Comparison of ENCODE assay signal across 8 cellular contexts in the genomic region with DNA sequence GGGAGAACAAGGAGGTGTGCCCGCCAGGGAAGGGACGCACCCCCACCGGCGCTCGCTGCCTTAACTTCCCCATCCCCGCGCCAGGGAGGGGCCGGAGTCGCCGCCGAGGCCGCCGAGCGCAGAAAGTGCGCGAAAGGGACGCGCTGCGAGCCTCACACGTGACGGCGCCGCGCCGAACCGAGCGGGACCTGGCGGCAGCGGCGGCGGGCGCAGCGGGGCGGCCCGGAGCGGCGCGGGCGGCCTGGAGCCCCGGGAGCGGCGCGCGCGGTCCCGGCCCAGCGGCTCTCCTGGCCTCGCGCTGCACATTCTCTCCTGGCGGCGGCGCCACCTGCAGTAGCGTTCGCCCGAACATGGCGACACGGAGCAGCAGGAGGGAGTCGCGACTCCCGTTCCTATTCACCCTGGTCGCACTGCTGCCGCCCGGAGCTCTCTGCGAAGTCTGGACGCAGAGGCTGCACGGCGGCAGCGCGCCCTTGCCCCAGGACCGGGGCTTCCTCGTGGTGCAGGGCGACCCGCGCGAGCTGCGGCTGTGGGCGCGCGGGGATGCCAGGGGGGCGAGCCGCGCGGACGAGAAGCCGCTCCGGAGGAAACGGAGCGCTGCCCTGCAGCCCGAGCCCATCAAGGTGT. TPM values are rescaled to one million over a fixed set of nuclear protein-coding genes. Genes with fewer than 3 reads are reported as not detected.
DNase-seq lines count a peak whose midpoint lies in the region; ATAC-seq and TF ChIP-seq lines count a peak whose summit lies in the region.

A gene with protein sequence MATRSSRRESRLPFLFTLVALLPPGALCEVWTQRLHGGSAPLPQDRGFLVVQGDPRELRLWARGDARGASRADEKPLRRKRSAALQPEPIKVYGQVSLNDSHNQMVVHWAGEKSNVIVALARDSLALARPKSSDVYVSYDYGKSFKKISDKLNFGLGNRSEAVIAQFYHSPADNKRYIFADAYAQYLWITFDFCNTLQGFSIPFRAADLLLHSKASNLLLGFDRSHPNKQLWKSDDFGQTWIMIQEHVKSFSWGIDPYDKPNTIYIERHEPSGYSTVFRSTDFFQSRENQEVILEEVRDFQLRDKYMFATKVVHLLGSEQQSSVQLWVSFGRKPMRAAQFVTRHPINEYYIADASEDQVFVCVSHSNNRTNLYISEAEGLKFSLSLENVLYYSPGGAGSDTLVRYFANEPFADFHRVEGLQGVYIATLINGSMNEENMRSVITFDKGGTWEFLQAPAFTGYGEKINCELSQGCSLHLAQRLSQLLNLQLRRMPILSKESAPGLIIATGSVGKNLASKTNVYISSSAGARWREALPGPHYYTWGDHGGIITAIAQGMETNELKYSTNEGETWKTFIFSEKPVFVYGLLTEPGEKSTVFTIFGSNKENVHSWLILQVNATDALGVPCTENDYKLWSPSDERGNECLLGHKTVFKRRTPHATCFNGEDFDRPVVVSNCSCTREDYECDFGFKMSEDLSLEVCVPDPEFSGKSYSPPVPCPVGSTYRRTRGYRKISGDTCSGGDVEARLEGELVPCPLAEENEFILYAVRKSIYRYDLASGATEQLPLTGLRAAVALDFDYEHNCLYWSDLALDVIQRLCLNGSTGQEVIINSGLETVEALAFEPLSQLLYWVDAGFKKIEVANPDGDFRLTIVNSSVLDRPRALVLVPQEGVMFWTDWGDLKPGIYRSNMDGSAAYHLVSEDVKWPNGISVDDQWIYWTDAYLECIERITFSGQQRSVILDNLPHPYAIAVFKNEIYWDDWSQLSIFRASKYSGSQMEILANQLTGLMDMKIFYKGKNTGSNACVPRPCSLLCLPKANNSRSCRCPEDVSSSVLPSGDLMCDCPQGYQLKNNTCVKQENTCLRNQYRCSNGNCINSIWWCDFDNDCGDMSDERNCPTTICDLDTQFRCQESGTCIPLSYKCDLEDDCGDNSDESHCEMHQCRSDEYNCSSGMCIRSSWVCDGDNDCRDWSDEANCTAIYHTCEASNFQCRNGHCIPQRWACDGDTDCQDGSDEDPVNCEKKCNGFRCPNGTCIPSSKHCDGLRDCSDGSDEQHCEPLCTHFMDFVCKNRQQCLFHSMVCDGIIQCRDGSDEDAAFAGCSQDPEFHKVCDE (N-terminal part only) (plus strand): TSS at position 333 of the 627 bp plus-strand sequence. CDS start 18 bp downstream, at position 351.

- H3K4me3 Mint-ChIP-seq in activated CD4-positive, alpha-beta T cell treated with anti-CD3 and anti-CD28 coated beads for 36 hours, result peak within 1 kb of the TSS; percentile 89

- no peaks in the 10 kb centered on the region for H3K36me3 ChIP-seq in colonic mucosa

- ATAC-seq in activated CD4-positive, alpha-beta T cell treated with anti-CD3 and anti-CD28 coated beads for 36 hours, result peak; percentile 59
- peak; percentile 73 for ATAC-seq in left lobe of liver

- peak within 1 kb of the TSS; percentile 92 for H3K27ac ChIP-seq in colonic mucosa

- H3K4me3 ChIP-seq in GM12865 (ENCODE audit: low read depth, low read length), result peak within 1 kb of the TSS; percentile 84
- peak within 1 kb of the TSS; percentile 79 for H3K4me3 ChIP-seq in colonic mucosa

- POLR2A ChIA-PET in HEK293T (lab: Yijun Ruan, JAX), result no interaction called here
- POLR2A ChIA-PET in activated CD4-positive, alpha-beta T cell treated with anti-CD3 and anti-CD28 coated beads for 36 hours (lab: Charles Lee), result interaction anchor here (0.8 to 4.9 kb wide), 3 partner anchors 10 to 108 kb away, joined by 3 to 51 read pairs (median 15); no protein-coding TSS in a partner anchor

- peaks cover 21% of the 10 kb centered on the region for H3K36me3 Mint-ChIP-seq in activated CD4-positive, alpha-beta T cell treated with anti-CD3 and anti-CD28 coated beads for 36 hours (ENCODE audit: low read depth)

- peak within 1 kb of the TSS; percentile 82 to 83 for H3K9ac ChIP-seq in colonic mucosa (ENCODE audit: low read depth in 2 of 2, low read length in 2 of 2)

- peak within 1 kb of the TSS; percentile 94 for H3K27ac Mint-ChIP-seq in activated CD4-positive, alpha-beta T cell treated with anti-CD3 and anti-CD28 coated beads for 36 hours

- no peaks in the 10 kb centered on the region for H3K9me3 ChIP-seq in colonic mucosa

- no peaks in the 10 kb centered on the region for H3K27me3 ChIP-seq in colonic mucosa

- DNase-seq in GM12865 (ENCODE audit: low read depth) (peak; percentile 85), HEK293T (ENCODE audit: extremely low spot score) (peak; percentile 86), NCI-H1092 treated with DMSO at 0.1 percent for 48 hours (lab: John Stamatoyannopoulos, UW) (peak; percentile 77), colonic mucosa (peak; percentile 85), left lobe of liver (ENCODE audit: low spot score) (peak; percentile 86), GM19240 (ENCODE audit: insufficient read length, low spot score) (no peak)
- peak; percentile 89 for DNase-seq in activated CD4-positive, alpha-beta T cell treated with anti-CD3 and anti-CD28 coated beads for 36 hours
- DNase-seq in stimulated activated CD4-positive, alpha-beta T cell treated with anti-CD3 and anti-CD28 coated beads, Interleukin-2, amount 100 ng/mL, for 48 hours, result peak; percentile 62 to 69

- TF ChIP-seq CTCF in GM12865 (IDR thresholded peaks at IDR 0.05; ENCODE audit: insufficient read depth, low read depth, low read length, missing control alignments) (peak; percentile 75), colonic mucosa (IDR thresholded peaks at IDR 0.05) (peak; percentile 32)

- intact Hi-C loops in activated CD4-positive, alpha-beta T cell treated with anti-CD3 and anti-CD28 coated beads for 36 hours (cut with DNase I, micrococcal nuclease), result loop anchor here (1.0 to 10.0 kb wide), 9 partner anchors 12 to 139 kb away; no protein-coding TSS in a partner anchor
- intact Hi-C loops in colonic mucosa (cut with DNase I), result no loop called here

- H3K4me1 ChIP-seq in colonic mucosa, result no peaks in the 10 kb centered on the region

- CTCF ChIA-PET in HEK293T (lab: Yijun Ruan, JAX), result interaction anchor here (0.6 to 1.5 kb wide), 4 partner anchors 9 to 61 kb away, joined by 3 to 4 read pairs (median 4); no protein-coding TSS in a partner anchor
- CTCF ChIA-PET in activated CD4-positive, alpha-beta T cell treated with anti-CD3 and anti-CD28 coated beads for 36 hours (lab: Charles Lee), result interaction anchor here (0.6 to 3.2 kb wide), 17 partner anchors 8 to 130 kb away, joined by 3 to 15 read pairs (median 3); no protein-coding TSS in a partner anchor

- H3K27me3 Mint-ChIP-seq in activated CD4-positive, alpha-beta T cell treated with anti-CD3 and anti-CD28 coated beads for 36 hours, result no peaks in the 10 kb centered on the region

- no peaks in the 10 kb centered on the region for H3K9me3 Mint-ChIP-seq in activated CD4-positive, alpha-beta T cell treated with anti-CD3 and anti-CD28 coated beads for 36 hours (ENCODE audit: low read depth)

- H3K4me1 Mint-ChIP-seq in activated CD4-positive, alpha-beta T cell treated with anti-CD3 and anti-CD28 coated beads for 36 hours, result peaks cover 84% of the 10 kb centered on the region

TF ChIP-seq in HEK293T, 16 proteins besides CTCF, POLR2A, EP300 and RAD21:
- TF ChIP-seq ARNT (IDR thresholded peaks at IDR 0.05), result 0 out of 2 replicates have a peak, but pooled peaks have one; percentile 57
- TF ChIP-seq FOXM1 (IDR thresholded peaks at IDR 0.05; ENCODE audit: borderline replicate concordance), result no peak
- TF ChIP-seq L3MBTL2 (conservative IDR thresholded peaks at IDR 0.05), result peak; percentile 40; the same call in 1 of the 2 replicates
- TF ChIP-seq FOXK2 (IDR thresholded peaks at IDR 0.05), result no peak

RNA-seq across cellular contexts. Expression of the gene that starts here (rescaled TPM):
- total RNA-seq in activated CD4-positive, alpha-beta T cell treated with anti-CD3 and anti-CD28 coated beads for 36 hours, result 10 to 100 TPM; 53.5 to 68.0 TPM
- total RNA-seq in colonic mucosa (100 to 1,000 TPM in 1 of 2 donors, 10 to 100 TPM in 1; 66.1 to 121 TPM), left lobe of liver (133 TPM)
